Comparison of ENCODE assay signal across 8 cellular contexts in genomic region chr17:49361902-49362722, GRCh38. TPM values are rescaled to one million over a fixed set of nuclear protein-coding genes. Genes with fewer than 3 reads are reported as not detected.
DNase-seq lines count a peak whose midpoint lies in the region; ATAC-seq, FAIRE-seq and TF ChIP-seq lines count a peak whose summit lies in the region.

ZNF652 (minus strand) TSS chr17:49362250; CDS start chr17:49317725, 44,525 bp downstream.

- ATAC-seq in HG02840 (IDR thresholded peaks at IDR 0.05; ENCODE audit: low FRiP score, unreplicated experiment), result peak; percentile 68
- peak; percentile 93 to 94 (median 94) for ATAC-seq in psoas muscle

- H3K4me3 ChIP-seq in left ventricle myocardium inferior, result peak within 1 kb of the TSS; percentile 96
- peak within 1 kb of the TSS; percentile 92 for H3K4me3 ChIP-seq in psoas muscle

- H3K36me3 ChIP-seq in left ventricle myocardium inferior, result no peaks in the 10 kb centered on the region
- H3K36me3 ChIP-seq in psoas muscle (ENCODE audit: insufficient read depth in 1 of 2, low read depth in 1 of 2), result no peaks in the 10 kb centered on the region

- FAIRE-seq in GM12892 (lab: Jason Lieb, UNC), result peak; percentile 86

- no peak for TF ChIP-seq CTCF in left ventricle myocardium inferior (IDR thresholded peaks at IDR 0.05; ENCODE audit: borderline replicate concordance)
- TF ChIP-seq CTCF in psoas muscle (IDR thresholded peaks at IDR 0.05), result no peak

- no peaks in the 10 kb centered on the region for H3K9me3 ChIP-seq in left ventricle myocardium inferior (replicated peaks)
- H3K9me3 ChIP-seq in psoas muscle, result no peaks in the 10 kb centered on the region

- H3K27ac Mint-ChIP-seq in T-helper 1 cell treated with Interleukin-12 subunit alpha and Interleukin-12 subunit beta and Interleukin-4 antibody, amounts not matched to agents 30 μg/mL and 1 μg/mL, for 36 hours, result peak within 1 kb of the TSS; percentile 96

- H3K4me3 Mint-ChIP-seq in T-helper 1 cell treated with Interleukin-12 subunit alpha and Interleukin-12 subunit beta and Interleukin-4 antibody, amounts not matched to agents 30 μg/mL and 1 μg/mL, for 36 hours, result peak within 1 kb of the TSS; percentile 90

- no peaks in the 10 kb centered on the region for H3K9me3 Mint-ChIP-seq in T-helper 1 cell treated with Interleukin-12 subunit alpha and Interleukin-12 subunit beta and Interleukin-4 antibody, amounts not matched to agents 30 μg/mL and 1 μg/mL, for 36 hours

- H3K4me1 Mint-ChIP-seq in T-helper 1 cell treated with Interleukin-12 subunit alpha and Interleukin-12 subunit beta and Interleukin-4 antibody, amounts not matched to agents 30 μg/mL and 1 μg/mL, for 36 hours (ENCODE audit: low read depth), result peaks cover 52% of the 10 kb centered on the region

- peak; percentile 93 for DNase-seq in GM12892 (ENCODE audit: insufficient read length)
- DNase-seq in NCI-H146 treated with DMSO at 0.1 percent for 48 hours (lab: John Stamatoyannopoulos, UW; ENCODE audit: unreplicated experiment), result peak; percentile 93
- peak; percentile 75 for DNase-seq in amniotic stem cell (lab: John Stamatoyannopoulos, UW)
- DNase-seq in left ventricle myocardium inferior, result peak; percentile 93
- DNase-seq in psoas muscle, result peak; percentile 93 to 95
- peak; percentile 94 for DNase-seq in ureter (ENCODE audit: low spot score)

- WGBS in psoas muscle, 3 donors, result 1 to 3% (median 1%) methylated on average over 31 to 105 of the region's 106 CpGs

- no peak for TF ChIP-seq POLR2A in GM12892 (IDR thresholded peaks at IDR 0.05; ENCODE audit: low read depth, low read length)

- peaks cover 4% of the 10 kb centered on the region for H3K36me3 Mint-ChIP-seq in T-helper 1 cell treated with Interleukin-12 subunit alpha and Interleukin-12 subunit beta and Interleukin-4 antibody, amounts not matched to agents 30 μg/mL and 1 μg/mL, for 36 hours (ENCODE audit: low read depth)

- H3K4me1 ChIP-seq in left ventricle myocardium inferior, result peaks cover 49% of the 10 kb centered on the region
- peaks cover 35% of the 10 kb centered on the region for H3K4me1 ChIP-seq in psoas muscle

- H3K27me3 ChIP-seq in left ventricle myocardium inferior (ENCODE audit: low read depth) (no peaks in the 10 kb centered on the region), psoas muscle (ENCODE audit: insufficient read depth in 3 of 3, low read length in 2 of 3) (no peaks in the 10 kb centered on the region)

- no peaks in the 10 kb centered on the region for H3K27me3 Mint-ChIP-seq in T-helper 1 cell treated with Interleukin-12 subunit alpha and Interleukin-12 subunit beta and Interleukin-4 antibody, amounts not matched to agents 30 μg/mL and 1 μg/mL, for 36 hours (ENCODE audit: low read depth)

- intact Hi-C loops in left ventricle myocardium inferior (cut with micrococcal nuclease), result no loop called here
- intact Hi-C loops in psoas muscle (cut with DNase I), result loop anchor here (2.0 to 5.0 kb wide), 2 partner anchors 33 to 45 kb away; no protein-coding TSS in a partner anchor

- peak within 1 kb of the TSS; percentile 96 for H3K27ac ChIP-seq in left ventricle myocardium inferior (replicated peaks)
- H3K27ac ChIP-seq in psoas muscle, result peak within 1 kb of the TSS; percentile 84

RNA-seq across cellular contexts. Expression of gene ZNF652, which starts in this region (rescaled TPM):
- 3.4 TPM for polyA plus RNA-seq in GM12892 (2012; ENCODE audit: missing spikeins)
- total RNA-seq in left ventricle myocardium inferior (19.2 TPM), psoas muscle (10 to 100 TPM; 21.3 to 30.1 (median 23.8) TPM), ureter (44.6 TPM)
- 10 to 100 TPM in 1 of 3 donors, 1 to 10 TPM in 2; 3.1 to 15.5 (median 8.1) TPM for polyA plus RNA-seq in psoas muscle

Comparison
In these comparisons a context has a peak if more than half of its experiments do, and no peak if none do; other contexts are left out.
1. Peak in every context shown above with its lines: DNase-seq, ATAC-seq, H3K4me3 ChIP-seq and H3K27ac ChIP-seq.